ENCODE assay signal across 15 cellular contexts in genomic region chr2:144477281-144477942, GRCh38. TPM values are rescaled to one million over a fixed set of nuclear protein-coding genes. Genes with fewer than 3 reads are reported as not detected.
DNase-seq lines count a peak whose midpoint lies in the region; TF ChIP-seq lines count a peak whose summit lies in the region.
"Had no signal": no experiment of that assay in that cellular context is flagged by ENCODE, and none has a peak within 500 bp of the region (broad histone marks: within the 10 kb centered on the region; RNA-seq: fewer than 3 reads in every experiment).

No MANE protein-coding gene starts in this region.

- peak overlapping the region; percentile 51 for H3K27ac Mint-ChIP-seq in HFFc6
- H3K27ac Mint-ChIP-seq: activated naive CD8-positive, alpha-beta T cell; progenitor cell of endocrine pancreas; stimulated activated naive CD8-positive, alpha-beta T cell treated with anti-CD3 and anti-CD28 coated beads, Interleukin-15, Interleukin-2, amounts not matched to agents 100 ng/mL and 50 ng/mL, for 24 hours had no signal

- H3K4me3 ChIP-seq in adipocyte (ENCODE audit: low read length): no peak overlapping the region
- H3K4me3 ChIP-seq in fibroblast of villous mesenchyme (ENCODE audit: low read depth, low read length): no peak overlapping the region
- H3K4me3 ChIP-seq: lower lobe of right lung had no signal

- H3K4me1 Mint-ChIP-seq in HFFc6 (ENCODE audit: low read depth): peaks cover 68% of the 10 kb centered on the region

- peaks cover 64% of the 10 kb centered on the region for H3K4me1 ChIP-seq in adipocyte (ENCODE audit: control insufficient read depth, insufficient read depth, low read length)

- peaks cover 14% of the 10 kb centered on the region for H3K36me3 Mint-ChIP-seq in HFFc6 (ENCODE audit: low read depth)
- H3K36me3 Mint-ChIP-seq: activated naive CD8-positive, alpha-beta T cell had no signal

- peaks cover 29% of the 10 kb centered on the region for H3K36me3 ChIP-seq in adipocyte (ENCODE audit: control insufficient read depth, insufficient read depth, low read length, severe bottlenecking)

- no peaks in the 10 kb centered on the region for H3K27me3 ChIP-seq in adipocyte (replicated peaks; ENCODE audit: control insufficient read depth, insufficient read depth, low read length)
- H3K27me3 ChIP-seq: heart left ventricle had no signal

- no peaks in the 10 kb centered on the region for H3K9me3 ChIP-seq in adipocyte (ENCODE audit: control insufficient read depth, low read length)
- H3K9me3 ChIP-seq: heart left ventricle, lower lobe of right lung had no signal

- no peak for TF ChIP-seq CTCF in HFFc6 (IDR thresholded peaks at IDR 0.05)
- TF ChIP-seq CTCF in fibroblast of villous mesenchyme (IDR thresholded peaks at IDR 0.05; ENCODE audit: insufficient read depth, low read depth, low read length): no peak

- peak overlapping the region; percentile 23; the same call in 1 of the 2 replicates for H3K4me3 Mint-ChIP-seq in HFFc6
- H3K4me3 Mint-ChIP-seq: activated naive CD8-positive, alpha-beta T cell; stimulated activated naive CD8-positive, alpha-beta T cell treated with anti-CD3 and anti-CD28 coated beads, Interleukin-15, Interleukin-2, amounts not matched to agents 100 ng/mL and 50 ng/mL, for 24 hours had no signal

- H3K27ac ChIP-seq in substantia nigra (ENCODE audit: low read depth, low read length, poor library complexity, severe bottlenecking): peak overlapping the region; percentile 44
- H3K27ac ChIP-seq: lower lobe of right lung had no signal

- no peak overlapping the region for H3K9ac ChIP-seq in adipocyte (ENCODE audit: low read length)

- no peaks in the 10 kb centered on the region for H3K27me3 Mint-ChIP-seq in HFFc6 (ENCODE audit: insufficient read depth)
- H3K27me3 Mint-ChIP-seq: activated naive CD8-positive, alpha-beta T cell; stimulated activated naive CD8-positive, alpha-beta T cell treated with anti-CD3 and anti-CD28 coated beads, Interleukin-15, Interleukin-2, amounts not matched to agents 100 ng/mL and 50 ng/mL, for 24 hours had no signal

- peak; percentile 20 for DNase-seq in HFFc6
- DNase-seq in adipocyte (ENCODE audit: low read depth): peak; percentile 54
- DNase-seq in fibroblast of villous mesenchyme (ENCODE audit: low read depth): peak; percentile 76
- no peak for DNase-seq in substantia nigra (lab: John Stamatoyannopoulos, UW)
- DNase-seq in NCI-H1048 (lab: John Stamatoyannopoulos, UW): no peak
- no peak for DNase-seq in stimulated activated CD4-positive, alpha-beta T cell treated with anti-CD3 and anti-CD28 coated beads, Interleukin-2, amount 100 ng/mL, for 48 hours
- no peak for DNase-seq in globus pallidus (ENCODE audit: low spot score)
- DNase-seq: effector CD8-positive, alpha-beta T cell; heart left ventricle; lower lobe of right lung; NCI-H69; SHP77 had no signal

- no peaks in the 10 kb centered on the region for H3K9me3 Mint-ChIP-seq in HFFc6
- H3K9me3 Mint-ChIP-seq: stimulated activated naive CD8-positive, alpha-beta T cell treated with anti-CD3 and anti-CD28 coated beads, Interleukin-15, Interleukin-2, amounts not matched to agents 100 ng/mL and 50 ng/mL, for 24 hours had no signal

RNA-seq across cellular contexts. Expression of gene ZEB2, which starts 42.5 kb away (rescaled TPM):
- 10 to 100 TPM; 57.0 to 76.3 (median 62.8) TPM for total RNA-seq in HFFc6 (2021; fragmentation: NEBNext Ultra II Directional; extraction: Animal tissue kit (Norgen Biotek cat#: 25700))
- total RNA-seq in fibroblast of villous mesenchyme: 40.6 and 50.1 TPM in 2 replicates

Comparison
In these comparisons a context has a peak if more than half of its experiments do, and no peak if none do; other contexts are left out.
1. DNase-seq: peak in HFFc6 (single experiment), adipocyte (single experiment) and fibroblast of villous mesenchyme (single experiment); none in substantia nigra (0 of 49), NCI-H1048 (single experiment), stimulated activated CD4-positive, alpha-beta T cell treated with anti-CD3 and anti-CD28 coated beads, Interleukin-2, amount 100 ng/mL, for 48 hours (0 of 2) and globus pallidus (single experiment).